Comparison of ENCODE assay signal across 18 cellular contexts in genomic region chr13:111855786-111856185, GRCh38.
DNase-seq lines count a peak whose midpoint lies in the region; TF ChIP-seq lines count a peak whose summit lies in the region.
"Had no signal": no experiment of that assay in that cellular context is flagged by ENCODE, and none has a peak within 500 bp of the region (broad histone marks: within the 10 kb centered on the region; RNA-seq: fewer than 3 reads in every experiment).

No MANE protein-coding gene starts in this region.

- no peak overlapping the region for H3K4ac ChIP-seq in neuronal stem cell (ENCODE audit: low read length)

- H3K27me3 ChIP-seq in esophagus muscularis mucosa (peaks cover 0 to 30% (median 0%) of the 10 kb centered on the region in 4 donors), neuronal stem cell (ENCODE audit: control insufficient read depth in 3 of 3, insufficient read depth in 3 of 3, low read depth in 1 of 3, low read length in 3 of 3) (peaks cover 0 to 8% (median 0%) of the 10 kb centered on the region in 3 experiments)
- H3K27me3 ChIP-seq: BLaER1 had no signal

- no peak overlapping the region for H2BK5ac ChIP-seq in neuronal stem cell (ENCODE audit: low read length)

- H3K18ac ChIP-seq in neuronal stem cell (ENCODE audit: low read length) = peak overlapping the region; percentile 79

- H4K8ac ChIP-seq in neuronal stem cell (ENCODE audit: low read depth, low read length) = no peak overlapping the region

- no peak overlapping the region for H2BK12ac ChIP-seq in neuronal stem cell (ENCODE audit: low read length)

- H2AK5ac ChIP-seq in neuronal stem cell (ENCODE audit: low read depth, low read length) = no peak overlapping the region

- H3K9ac ChIP-seq in neuronal stem cell (ENCODE audit: low read depth, low read length, poor library complexity) = no peak overlapping the region
- H3K9ac ChIP-seq: BLaER1 had no signal

- intact Hi-C loops in esophagus muscularis mucosa (cut with DNase I) = no loop called here

- no peaks in the 10 kb centered on the region for H3K79me1 ChIP-seq in neuronal stem cell (ENCODE audit: low read depth, low read length)

- no peak for TF ChIP-seq POLR2A in esophagus muscularis mucosa (IDR thresholded peaks at IDR 0.05; ENCODE audit: low read depth)

- DNase-seq in activated CD8-positive, alpha-beta memory T cell treated with anti-CD3 and anti-CD28 coated beads for 24 hours = peak; percentile 32
- no peak for DNase-seq in activated CD8-positive, alpha-beta memory T cell treated with anti-CD3 and anti-CD28 coated beads, Interleukin-2, amount 50 U/mL, for 4 hours
- DNase-seq in esophagus muscularis mucosa (ENCODE audit: extremely low spot score) (peak; percentile 91), neuronal stem cell (ENCODE audit: low spot score) (no peak), DMS114 treated with DMSO at 0.1 percent for 48 hours (lab: John Stamatoyannopoulos, UW; ENCODE audit: unreplicated experiment) (no peak)
- DNase-seq in stimulated activated CD4-positive, alpha-beta T cell treated with anti-CD3 and anti-CD28 coated beads, Interleukin-15, amount 100 ng/mL, for 24 hours = no peak
- DNase-seq: Caco-2; CD4-positive, CD25-positive, alpha-beta regulatory T cell; CD8-positive, alpha-beta T cell; DMS79; EL; GDM1; HFFc6 had no signal

- H3K14ac ChIP-seq in neuronal stem cell (ENCODE audit: low read length) = no peak overlapping the region

- no peak for TF ChIP-seq CTCF in esophagus muscularis mucosa (IDR thresholded peaks at IDR 0.05)

- 86% methylated on average over 7 of the region's 8 CpGs for WGBS in esophagus muscularis mucosa
- no CpG with 5 or more reads among the region's 8 CpGs for WGBS in neuronal stem cell (ENCODE audit: extremely low coverage in 2 of 2, insufficient read length in 2 of 2, insufficient replicate concordance in 1 of 2), 2 donors

- H3K4me3 ChIP-seq in esophagus muscularis mucosa = no peak overlapping the region
- H3K4me3 ChIP-seq in neuronal stem cell (ENCODE audit: low read length in 2 of 2) = no peak overlapping the region
- H3K4me3 ChIP-seq: BLaER1, GM23338, HAP-1 had no signal

- no peaks in the 10 kb centered on the region for H3K36me3 ChIP-seq in esophagus muscularis mucosa
- H3K36me3 ChIP-seq in neuronal stem cell (replicated peaks in 1 of 2; ENCODE audit: control insufficient read depth in 2 of 2, insufficient read depth in 2 of 2, low read length in 2 of 2) = no peaks in the 10 kb centered on the region
- H3K36me3 ChIP-seq: BLaER1, HAP-1 had no signal

- H2AFZ ChIP-seq in neuronal stem cell (ENCODE audit: low read length) = no peak overlapping the region
- H2AFZ ChIP-seq: GM23338 had no signal

- no peaks in the 10 kb centered on the region for H3K9me3 ChIP-seq in esophagus muscularis mucosa
- no peaks in the 10 kb centered on the region for H3K9me3 ChIP-seq in neuronal stem cell (replicated peaks in 1 of 2; ENCODE audit: control insufficient read depth in 2 of 2, insufficient read depth in 1 of 2, low read depth in 1 of 2, low read length in 2 of 2)
- H3K9me3 ChIP-seq: BLaER1, Caco-2, HAP-1 had no signal

- H3K23ac ChIP-seq in neuronal stem cell (ENCODE audit: low read depth, low read length, poor library complexity) = peak overlapping the region; percentile 32

- H2BK15ac ChIP-seq in neuronal stem cell (ENCODE audit: low read length) = no peak overlapping the region

- no peak overlapping the region for H2BK120ac ChIP-seq in neuronal stem cell (ENCODE audit: low read depth, low read length)

- H3K4me2 ChIP-seq in neuronal stem cell (ENCODE audit: insufficient read depth, low read length, poor library complexity, severe bottlenecking) = no peak overlapping the region
- H3K4me2 ChIP-seq: BLaER1, GM23338 had no signal

- H3K27ac ChIP-seq in esophagus muscularis mucosa (replicated peaks in 1 of 4) = no peak overlapping the region
- H3K27ac ChIP-seq in neuronal stem cell (replicated peaks; ENCODE audit: low read length) = no peak overlapping the region
- H3K27ac ChIP-seq: 22Rv1, BLaER1, C4-2B had no signal

- TF ChIP-seq EP300 in esophagus muscularis mucosa (IDR thresholded peaks at IDR 0.05) = no peak

- no peaks in the 10 kb centered on the region for H3K4me1 ChIP-seq in esophagus muscularis mucosa
- peaks cover 9 to 10% of the 10 kb centered on the region in 2 donors for H3K4me1 ChIP-seq in neuronal stem cell (ENCODE audit: control insufficient read depth in 2 of 2, insufficient read depth in 1 of 2, low read depth in 1 of 2, low read length in 2 of 2)
- H3K4me1 ChIP-seq: BLaER1, Caco-2, HAP-1 had no signal

- H4K91ac ChIP-seq in neuronal stem cell (ENCODE audit: low read depth, low read length, poor library complexity) = no peak overlapping the region

Comparison
In these comparisons a context has a peak if more than half of its experiments do, and no peak if none do; other contexts are left out.
1. DNase-seq: peak in activated CD8-positive, alpha-beta memory T cell treated with anti-CD3 and anti-CD28 coated beads for 24 hours (single experiment) and esophagus muscularis mucosa (single experiment); none in activated CD8-positive, alpha-beta memory T cell treated with anti-CD3 and anti-CD28 coated beads, Interleukin-2, amount 50 U/mL, for 4 hours (single experiment), neuronal stem cell (single experiment), stimulated activated CD4-positive, alpha-beta T cell treated with anti-CD3 and anti-CD28 coated beads, Interleukin-15, amount 100 ng/mL, for 24 hours (single experiment) and DMS114 treated with DMSO at 0.1 percent for 48 hours (single experiment).